ENCODE assay signal across 33 cellular contexts in the genomic region with DNA sequence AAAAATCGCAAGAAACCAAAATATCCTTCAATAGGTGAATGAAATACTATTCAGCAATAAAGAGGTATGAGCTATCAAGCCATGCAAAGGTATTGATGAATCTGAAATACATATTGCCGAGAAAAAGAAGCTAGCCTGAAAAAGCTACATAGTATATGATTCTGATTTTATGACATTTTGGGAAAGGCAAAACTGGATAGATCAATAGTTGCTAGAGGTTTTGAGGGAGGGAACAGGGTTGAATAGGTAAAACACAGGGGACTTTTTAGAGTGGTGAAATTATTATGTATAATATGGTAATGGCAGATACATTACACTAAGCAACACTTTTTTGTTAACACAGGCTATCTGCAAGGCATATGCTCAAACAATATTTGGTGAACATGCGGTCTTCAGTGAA.
DNase-seq lines count a peak whose midpoint lies in the region; FAIRE-seq and TF ChIP-seq lines count a peak whose summit lies in the region.
"Had no signal": no experiment of that assay in that cellular context is flagged by ENCODE, and none has a peak within 500 bp of the region (broad histone marks: within the 10 kb centered on the region; RNA-seq: fewer than 3 reads in every experiment).

No MANE protein-coding gene starts in this region.

- H3K79me1 ChIP-seq in H1 (ENCODE audit: low read depth, low read length), result no peaks in the 10 kb centered on the region

- no peak overlapping the region for H2BK120ac ChIP-seq in H1 (replicated peaks; ENCODE audit: low read depth, low read length)

- no peak for TF ChIP-seq RAD21 in H1 (IDR thresholded peaks at IDR 0.05 in 1 of 2, conservative IDR thresholded peaks at IDR 0.05 in 1 of 2; ENCODE audit: low read depth in 2 of 2, low read length in 2 of 2)

- H3K4me1 Mint-ChIP-seq in chondrocyte (ENCODE audit: low read depth), result peaks cover 9% of the 10 kb centered on the region
- H3K4me1 Mint-ChIP-seq: B cell; CD14-positive monocyte; CD4-positive, alpha-beta memory T cell; CD4-positive, CD25-positive, alpha-beta regulatory T cell; CD8-positive, alpha-beta memory T cell had no signal

- H2BK12ac ChIP-seq in H1 (ENCODE audit: low read depth, low read length), result no peak overlapping the region

- no peak overlapping the region for H2AFZ ChIP-seq in H1 (ENCODE audit: low read length)

- 91% methylated on average over 3 of the region's 3 CpGs; no CpG with 5 or more reads in 1 of the 2 experiments for WGBS in H1 (ENCODE audit: extremely low coverage in 1 of 2, insufficient coverage in 1 of 2, insufficient read length in 1 of 2, insufficient replicate concordance in 2 of 2, low coverage in 1 of 2, low lambda C conversion rate in 2 of 2, missing lambda C conversion rate in 1 of 2), 2 experiments

- no peaks in the 10 kb centered on the region for H3K79me2 ChIP-seq in H1 (ENCODE audit: control insufficient read depth in 1 of 2, insufficient read depth in 2 of 2, low read length in 2 of 2)

- H3K23ac ChIP-seq in H1 (ENCODE audit: insufficient read length), result no peak overlapping the region

- no peaks in the 10 kb centered on the region for H3K9me3 ChIP-seq in H1 (ENCODE audit: insufficient read depth in 2 of 2, low read depth in 1 of 2, low read length in 1 of 2)
- H3K9me3 ChIP-seq: A549; BE2C; BLaER1; BLaER1 treated with 17β-estradiol and CSF1 and Interleukin-3, amounts not matched to agents 10 nM and 100 nM; Caco-2 had no signal

- H3K27ac Mint-ChIP-seq in chondrocyte (ENCODE audit: unreplicated experiment), result no peak overlapping the region
- H3K27ac Mint-ChIP-seq: B cell; CD14-positive monocyte; CD4-positive, alpha-beta memory T cell; CD4-positive, alpha-beta T cell; CD4-positive, CD25-positive, alpha-beta regulatory T cell; CD8-positive, alpha-beta memory T cell; CD8-positive, alpha-beta T cell had no signal

- H3K18ac ChIP-seq in H1 (ENCODE audit: extremely low read depth, low read length), result no peak overlapping the region

- no peak for TF ChIP-seq EP300 in H1 (IDR thresholded peaks at IDR 0.05; ENCODE audit: borderline replicate concordance in 1 of 2, low read depth in 2 of 2, low read length in 2 of 2)

- H3K56ac ChIP-seq in H1 (replicated peaks; ENCODE audit: insufficient read length, low read depth, low read length), result no peak overlapping the region

- TF ChIP-seq POLR2A in H1 (IDR thresholded peaks at IDR 0.05; ENCODE audit: control extremely low read depth in 1 of 2, low read depth in 2 of 2, low read length in 2 of 2), result no peak

- H3K9ac ChIP-seq in H1 (replicated peaks in 1 of 4; ENCODE audit: extremely low read depth in 1 of 4, low read depth in 3 of 4, low read length in 3 of 4), result no peak overlapping the region
- H3K9ac ChIP-seq: BLaER1; BLaER1 treated with 17β-estradiol and CSF1 and Interleukin-3, amounts not matched to agents 10 nM and 100 nM had no signal

- no peak overlapping the region for H3K4me2 ChIP-seq in H1 (ENCODE audit: insufficient read depth in 1 of 2, low read depth in 2 of 2, low read length in 2 of 2)
- H3K4me2 ChIP-seq: A549; BLaER1; BLaER1 treated with 17β-estradiol and CSF1 and Interleukin-3, amounts not matched to agents 10 nM and 100 nM had no signal

- H4K8ac ChIP-seq in H1 (ENCODE audit: extremely low read depth, insufficient read depth, low read length), result no peak overlapping the region

- H2BK15ac ChIP-seq in H1 (ENCODE audit: low read length), result no peak overlapping the region

- no peak overlapping the region for H4K91ac ChIP-seq in H1 (replicated peaks; ENCODE audit: insufficient read length, low read length)

- no peaks in the 10 kb centered on the region for H4K20me1 ChIP-seq in H1 (replicated peaks in 1 of 2; ENCODE audit: control insufficient read depth in 1 of 2, insufficient read depth in 2 of 2, low read length in 2 of 2)
- H4K20me1 ChIP-seq: BLaER1; BLaER1 treated with 17β-estradiol and CSF1 and Interleukin-3, amounts not matched to agents 10 nM and 100 nM had no signal

- no peak overlapping the region for H2BK5ac ChIP-seq in H1 (ENCODE audit: low read depth, low read length)

- no peak overlapping the region for H3K4me3 Mint-ChIP-seq in chondrocyte (ENCODE audit: unreplicated experiment)
- H3K4me3 Mint-ChIP-seq: B cell; CD14-positive monocyte; CD4-positive, alpha-beta memory T cell; CD4-positive, alpha-beta T cell; CD4-positive, CD25-positive, alpha-beta regulatory T cell; CD8-positive, alpha-beta memory T cell; CD8-positive, alpha-beta T cell had no signal

- H3K9me3 Mint-ChIP-seq in chondrocyte (ENCODE audit: low read depth), result no peaks in the 10 kb centered on the region
- H3K9me3 Mint-ChIP-seq: CD8-positive, alpha-beta T cell had no signal

- no peaks in the 10 kb centered on the region for H3K23me2 ChIP-seq in H1 (ENCODE audit: low read depth, low read length)

- no peak for TF ChIP-seq CTCF in H1 (IDR thresholded peaks at IDR 0.05; ENCODE audit: control extremely low read depth in 1 of 3, insufficient read depth in 1 of 3, low read depth in 1 of 3, low read length in 3 of 3)
- TF ChIP-seq CTCF in chondrocyte (IDR thresholded peaks at IDR 0.05), result no peak

- H2BK20ac ChIP-seq in H1 (ENCODE audit: low read length), result no peak overlapping the region

- no peak overlapping the region for H3K27ac ChIP-seq in H1 (ENCODE audit: low read depth, low read length)
- H3K27ac ChIP-seq: 22Rv1; A549; BLaER1; BLaER1 treated with 17β-estradiol and CSF1 and Interleukin-3, amounts not matched to agents 10 nM and 100 nM; C4-2B had no signal

- FAIRE-seq in H1 (lab: Jason Lieb, UNC), result no peak
- FAIRE-seq: A204.1, D721Med had no signal

- H3K4me1 ChIP-seq in H1 (replicated peaks in 1 of 4; ENCODE audit: control insufficient read depth in 3 of 4, insufficient read depth in 4 of 4, low read length in 3 of 4), result no peaks in the 10 kb centered on the region
- H3K4me1 ChIP-seq: A549; BE2C; BLaER1; BLaER1 treated with 17β-estradiol and CSF1 and Interleukin-3, amounts not matched to agents 10 nM and 100 nM; Caco-2 had no signal

- H2AK5ac ChIP-seq in H1 (ENCODE audit: low read depth, low read length), result no peak overlapping the region

- CTCF ChIA-PET in H1 (lab: Charles Lee; ENCODE audit: partially characterized antibody), result interaction anchor here (1.2 to 2.4 kb wide), 4 partner anchors 11 to 335 kb away, joined by 3 to 15 read pairs (median 4); no protein-coding TSS in a partner anchor

- no peak overlapping the region for H3K14ac ChIP-seq in H1 (ENCODE audit: insufficient read length)

- H3K4ac ChIP-seq in H1 (replicated peaks; ENCODE audit: insufficient read length, low read depth, low read length), result no peak overlapping the region

- no peak overlapping the region for H3K4me3 ChIP-seq in H1 (ENCODE audit: extremely low read depth in 1 of 4, insufficient read depth in 2 of 4, low read depth in 3 of 4, low read length in 4 of 4)
- H3K4me3 ChIP-seq: A549; BLaER1; BLaER1 treated with 17β-estradiol and CSF1 and Interleukin-3, amounts not matched to agents 10 nM and 100 nM had no signal

- no peaks in the 10 kb centered on the region for H3K36me3 ChIP-seq in H1 (ENCODE audit: control insufficient read depth in 2 of 4, insufficient read depth in 4 of 4, low read length in 3 of 4)
- H3K36me3 ChIP-seq: BE2C; BLaER1; BLaER1 treated with 17β-estradiol and CSF1 and Interleukin-3, amounts not matched to agents 10 nM and 100 nM had no signal

- POLR2A ChIA-PET in H1 (lab: Charles Lee; ENCODE audit: partially characterized antibody), result no interaction called here

- DNase-seq in NCI-H2171 treated with DMSO at 0.1 percent for 48 hours (lab: John Stamatoyannopoulos, UW) (peak; percentile 1), NCI-H2171 (lab: John Stamatoyannopoulos, UW) (no peak), H1 (ENCODE audit: low read depth in 1 of 2, low spot score in 2 of 2) (no peak), chondrocyte (ENCODE audit: low spot score) (no peak)
- DNase-seq: 8988T; ACHN; AML-193; BE2C; C1 segment of cervical spinal cord; Caco-2; Calu3; CD4-positive, alpha-beta memory T cell; CD4-positive, alpha-beta T cell; CD4-positive, CD25-positive, alpha-beta regulatory T cell; CD8-positive, alpha-beta memory T cell; CD8-positive, alpha-beta T cell; COR-L47; DMS 273 treated with DMSO at 0.1 percent for 48 hours; DMS153; DMS53; DMS79; DMS79 treated with DMSO at 0.1 percent for 48 hours; DND-41; EL had no signal

- H3K27me3 Mint-ChIP-seq in chondrocyte (ENCODE audit: low read depth), result no peaks in the 10 kb centered on the region
- H3K27me3 Mint-ChIP-seq: B cell; CD4-positive, alpha-beta memory T cell; CD4-positive, alpha-beta T cell; CD4-positive, CD25-positive, alpha-beta regulatory T cell; CD8-positive, alpha-beta memory T cell had no signal

- H3K36me3 Mint-ChIP-seq in chondrocyte (ENCODE audit: low read depth), result no peaks in the 10 kb centered on the region
- H3K36me3 Mint-ChIP-seq: CD14-positive monocyte; CD4-positive, alpha-beta memory T cell; CD4-positive, CD25-positive, alpha-beta regulatory T cell; CD8-positive, alpha-beta T cell had no signal

- no peak overlapping the region for H4K5ac ChIP-seq in H1 (ENCODE audit: insufficient read length, low read depth, low read length)

- no peaks in the 10 kb centered on the region for H3K27me3 ChIP-seq in H1 (replicated peaks in 1 of 4; ENCODE audit: control insufficient read depth in 3 of 4, extremely low read depth in 1 of 4, insufficient read depth in 3 of 4, low read length in 3 of 4)
- H3K27me3 ChIP-seq: BE2C; BLaER1; BLaER1 treated with 17β-estradiol and CSF1 and Interleukin-3, amounts not matched to agents 10 nM and 100 nM had no signal

TF ChIP-seq in H1, 55 proteins besides CTCF, POLR2A, EP300 and RAD21 (continues in another document):
- TF ChIP-seq KDM5A (IDR thresholded peaks at IDR 0.05; ENCODE audit: low read length), result no peak
- TF ChIP-seq TAF7 (optimal IDR thresholded peaks at IDR 0.05; ENCODE audit: borderline replicate concordance, low read depth, low read length), result no peak
